Comparison of ENCODE assay signal across 8 cellular contexts in the genomic region with DNA sequence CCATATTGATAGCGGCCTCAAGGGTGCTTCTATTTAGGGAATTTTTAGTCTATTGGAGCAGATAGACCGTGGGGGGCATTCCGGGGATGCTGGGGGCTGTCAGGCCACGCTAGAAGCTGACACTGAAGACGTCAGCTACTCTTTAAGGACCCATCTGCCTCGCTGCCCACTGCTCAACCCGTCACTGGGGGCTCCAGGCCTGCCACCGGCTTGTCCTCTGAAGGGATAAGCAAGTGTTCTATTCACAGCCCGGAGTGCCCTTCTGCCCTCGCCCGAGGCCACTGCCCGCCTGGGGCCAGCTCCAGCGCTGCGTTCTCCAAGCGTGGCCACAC. TPM values are rescaled to one million over a fixed set of nuclear protein-coding genes. Genes with fewer than 3 reads are reported as not detected.
DNase-seq lines count a peak whose midpoint lies in the region; ATAC-seq and TF ChIP-seq lines count a peak whose summit lies in the region.

No MANE protein-coding gene starts in this region.

- H3K4me3 ChIP-seq in AG10803 (ENCODE audit: low read length) (peak overlapping the region; percentile 56), breast epithelium (peak overlapping the region; percentile 62 to 84 (median 70)), mucosa of stomach (ENCODE audit: low read length) (peak overlapping the region; percentile 22)

- H3K27ac ChIP-seq in breast epithelium, result peak overlapping the region; percentile 77 to 95

- DNase-seq in AG10803 (ENCODE audit: low read depth), result no peak
- peak in 1 of 2 donors; percentile 49 for DNase-seq in breast epithelium (ENCODE audit: low spot score in 2 of 2)
- DNase-seq in SHP77 treated with DMSO at 0.1 percent for 48 hours (lab: John Stamatoyannopoulos, UW), result no peak
- DNase-seq in HEK293T (ENCODE audit: extremely low spot score), result no peak

- peaks cover 0 to 5% of the 10 kb centered on the region in 2 donors for H3K27me3 ChIP-seq in breast epithelium
- H3K27me3 ChIP-seq in mucosa of stomach (ENCODE audit: control insufficient read depth, insufficient read depth, low read length), result no peaks in the 10 kb centered on the region

- H3K9me3 ChIP-seq in breast epithelium, result no peaks in the 10 kb centered on the region
- no peaks in the 10 kb centered on the region for H3K9me3 ChIP-seq in mucosa of stomach (ENCODE audit: control insufficient read depth, low read length)

- TF ChIP-seq CTCF in AG10803 (conservative IDR thresholded peaks at IDR 0.05; ENCODE audit: low read length), result no peak
- TF ChIP-seq CTCF in breast epithelium (IDR thresholded peaks at IDR 0.05), result no peak

- H3K4me1 ChIP-seq in breast epithelium (no peaks in the 10 kb centered on the region), mucosa of stomach (ENCODE audit: control insufficient read depth, insufficient read depth, low read length) (peaks cover 11% of the 10 kb centered on the region)

- ATAC-seq in HG03095 (IDR thresholded peaks at IDR 0.05; ENCODE audit: unreplicated experiment) (peak; percentile 2), HG02973 (IDR thresholded peaks at IDR 0.05; ENCODE audit: unreplicated experiment) (no peak), HG02840 (IDR thresholded peaks at IDR 0.05; ENCODE audit: low FRiP score, unreplicated experiment) (no peak)

- peak overlapping the region; percentile 57 for H3K9ac ChIP-seq in mucosa of stomach (ENCODE audit: low read length)

- POLR2A ChIA-PET in HEK293T (lab: Yijun Ruan, JAX), result interaction anchor here (0.5 kb wide), 1 partner anchor 1272 kb away, joined by 3 read pairs; no protein-coding TSS in a partner anchor

- TF ChIP-seq POLR2A in breast epithelium (IDR thresholded peaks at IDR 0.05), result no peak

- CTCF ChIA-PET in HEK293T (lab: Yijun Ruan, JAX), result interaction anchor here (1.2 kb wide), 1 partner anchor 13 kb away, joined by 3 read pairs; no protein-coding TSS in a partner anchor

- intact Hi-C loops in breast epithelium (cut with DNase I; ENCODE audit: low total_unique reads), result no loop called here

- no peaks in the 10 kb centered on the region for H3K36me3 ChIP-seq in breast epithelium
- H3K36me3 ChIP-seq in mucosa of stomach (ENCODE audit: control insufficient read depth, insufficient read depth, low read length), result no peaks in the 10 kb centered on the region

TF ChIP-seq in HEK293T, 16 proteins besides CTCF, POLR2A, EP300 and RAD21:
- TF ChIP-seq L3MBTL2 (conservative IDR thresholded peaks at IDR 0.05), result no peak
- TF ChIP-seq CTBP1 (IDR thresholded peaks at IDR 0.05; ENCODE audit: borderline replicate concordance), result no peak
- TF ChIP-seq SUZ12 (IDR thresholded peaks at IDR 0.05), result no peak
- no peak for TF ChIP-seq FOXA1 (IDR thresholded peaks at IDR 0.05)
- no peak for TF ChIP-seq TARDBP (IDR thresholded peaks at IDR 0.05)
- TF ChIP-seq FOXM1 (IDR thresholded peaks at IDR 0.05; ENCODE audit: borderline replicate concordance), result no peak

RNA-seq across cellular contexts. Expression of gene MSL3, which starts 0.7 kb away (rescaled TPM):
- 10 to 100 TPM; 20.0 to 26.3 (median 24.3) TPM for total RNA-seq in breast epithelium
